21 cellular contexts compared by ENCODE assay signal in genomic region chr5:157481666-157482065, GRCh38. TPM values are rescaled to one million over a fixed set of nuclear protein-coding genes. Genes with fewer than 3 reads are reported as not detected.
DNase-seq lines count a peak whose midpoint lies in the region; ATAC-seq and TF ChIP-seq lines count a peak whose summit lies in the region.
"Had no signal": no experiment of that assay in that cellular context is flagged by ENCODE, and none has a peak within 500 bp of the region (broad histone marks: within the 10 kb centered on the region; RNA-seq: fewer than 3 reads in every experiment).

No MANE protein-coding gene starts in this region.

- H3K4me3 ChIP-seq in DOHH2 (ENCODE audit: low read length) = peak overlapping the region; percentile 5; the same call in 1 of the 2 replicates
- no peak overlapping the region for H3K4me3 ChIP-seq in Karpas-422 (ENCODE audit: low read length)
- H3K4me3 ChIP-seq: BLaER1 treated with 17β-estradiol and CSF1 and Interleukin-3, amounts not matched to agents 10 nM and 100 nM had no signal

- H3K9ac ChIP-seq in Karpas-422 (ENCODE audit: low read length) = no peak overlapping the region
- H3K9ac ChIP-seq: BLaER1 treated with 17β-estradiol and CSF1 and Interleukin-3, amounts not matched to agents 10 nM and 100 nM had no signal

- CTCF ChIA-PET in activated CD8-positive, alpha-beta T cell treated with anti-CD3 and anti-CD28 coated beads, Interleukin-2, amount 10 ng/mL, durations not matched to agents 7 days and 5 days (lab: Charles Lee) = interaction anchor here (1.5 to 3.2 kb wide), 3 partner anchors 11 to 237 kb away, joined by 4 to 13 read pairs (median 5); no protein-coding TSS in a partner anchor
- CTCF ChIA-PET in activated CD8-positive, alpha-beta T cell treated with anti-CD3 and anti-CD28 coated beads for 36 hours (lab: Charles Lee) = interaction anchor here (0.9 to 1.7 kb wide), 2 partner anchors 10 to 65 kb away, joined by 3 read pairs; no protein-coding TSS in a partner anchor

- H3K36me3 Mint-ChIP-seq in activated CD8-positive, alpha-beta T cell treated with anti-CD3 and anti-CD28 coated beads, Interleukin-2, amount 10 ng/mL, durations not matched to agents 7 days and 5 days (ENCODE audit: low read depth) = peaks cover 83% of the 10 kb centered on the region
- peaks cover 5% of the 10 kb centered on the region for H3K36me3 Mint-ChIP-seq in activated CD8-positive, alpha-beta T cell treated with anti-CD3 and anti-CD28 coated beads for 36 hours (ENCODE audit: low read depth)
- peaks cover 79% of the 10 kb centered on the region for H3K36me3 Mint-ChIP-seq in activated T-helper 1 cell treated with anti-CD3 and anti-CD28 coated beads, Interleukin-12 subunit alpha, Interleukin-12 subunit beta, Interleukin-2, Interleukin-4 antibody, amounts not matched to agents 30 ng/mL and 10 ng/mL and 1 ng/mL, durations not matched to agents 14 hours and 24 hours and 36 hours (ENCODE audit: low read depth)
- peaks cover 100% of the 10 kb centered on the region for H3K36me3 Mint-ChIP-seq in stimulated activated effector memory CD8-positive, alpha-beta T cell treated with anti-CD3 and anti-CD28 coated beads, Interleukin-12 subunit alpha, Interleukin-12 subunit beta, amount 100 ng/mL, for 72 hours

- H3K9me2 ChIP-seq in DOHH2 (replicated peaks; ENCODE audit: control insufficient read depth, low read length) (no peaks in the 10 kb centered on the region), Karpas-422 (replicated peaks; ENCODE audit: insufficient read depth, low read length) (no peaks in the 10 kb centered on the region)

- intact Hi-C loops in activated CD8-positive, alpha-beta T cell treated with anti-CD3 and anti-CD28 coated beads for 36 hours (cut with micrococcal nuclease) = no loop called here
- intact Hi-C loops in activated T-helper 1 cell treated with anti-CD3 and anti-CD28 coated beads, Interleukin-12 subunit alpha, Interleukin-12 subunit beta, Interleukin-2, Interleukin-4 antibody, amounts not matched to agents 30 ng/mL and 10 ng/mL and 1 ng/mL, durations not matched to agents 14 hours and 24 hours and 36 hours (cut with micrococcal nuclease) = no loop called here

- H3K27me3 Mint-ChIP-seq in activated CD8-positive, alpha-beta T cell treated with anti-CD3 and anti-CD28 coated beads, Interleukin-2, amount 10 ng/mL, durations not matched to agents 7 days and 5 days (ENCODE audit: low read depth) = no peaks in the 10 kb centered on the region
- H3K27me3 Mint-ChIP-seq in activated CD8-positive, alpha-beta T cell treated with anti-CD3 and anti-CD28 coated beads for 36 hours = no peaks in the 10 kb centered on the region
- no peaks in the 10 kb centered on the region for H3K27me3 Mint-ChIP-seq in activated T-helper 1 cell treated with anti-CD3 and anti-CD28 coated beads, Interleukin-12 subunit alpha, Interleukin-12 subunit beta, Interleukin-2, Interleukin-4 antibody, amounts not matched to agents 30 ng/mL and 10 ng/mL and 1 ng/mL, durations not matched to agents 14 hours and 24 hours and 36 hours (ENCODE audit: insufficient read depth)

- POLR2A ChIA-PET in activated CD8-positive, alpha-beta T cell treated with anti-CD3 and anti-CD28 coated beads, Interleukin-2, amount 10 ng/mL, durations not matched to agents 7 days and 5 days (lab: Charles Lee) = no interaction called here
- POLR2A ChIA-PET in activated CD8-positive, alpha-beta T cell treated with anti-CD3 and anti-CD28 coated beads for 36 hours (lab: Charles Lee) = no interaction called here

- peaks cover 63% of the 10 kb centered on the region for H3K4me1 Mint-ChIP-seq in activated CD8-positive, alpha-beta T cell treated with anti-CD3 and anti-CD28 coated beads, Interleukin-2, amount 10 ng/mL, durations not matched to agents 7 days and 5 days (ENCODE audit: low read depth)
- H3K4me1 Mint-ChIP-seq in activated CD8-positive, alpha-beta T cell treated with anti-CD3 and anti-CD28 coated beads for 36 hours (ENCODE audit: low read depth) = peaks cover 3% of the 10 kb centered on the region
- H3K4me1 Mint-ChIP-seq in activated T-helper 1 cell treated with anti-CD3 and anti-CD28 coated beads, Interleukin-12 subunit alpha, Interleukin-12 subunit beta, Interleukin-2, Interleukin-4 antibody, amounts not matched to agents 30 ng/mL and 10 ng/mL and 1 ng/mL, durations not matched to agents 14 hours and 24 hours and 36 hours (ENCODE audit: low read depth) = peaks cover 90% of the 10 kb centered on the region
- peaks cover 20% of the 10 kb centered on the region for H3K4me1 Mint-ChIP-seq in stimulated activated effector memory CD8-positive, alpha-beta T cell treated with anti-CD3 and anti-CD28 coated beads, Interleukin-12 subunit alpha, Interleukin-12 subunit beta, amount 100 ng/mL, for 72 hours

- H3F3A ChIP-seq in DOHH2 (ENCODE audit: control insufficient read depth, insufficient read depth) = peaks cover 17% of the 10 kb centered on the region

- H3K9me3 ChIP-seq in DOHH2 (ENCODE audit: control insufficient read depth, insufficient read depth, low read length) = no peaks in the 10 kb centered on the region
- no peaks in the 10 kb centered on the region for H3K9me3 ChIP-seq in Karpas-422 (ENCODE audit: low read length)
- H3K9me3 ChIP-seq: BLaER1 treated with 17β-estradiol and CSF1 and Interleukin-3, amounts not matched to agents 10 nM and 100 nM had no signal

- no peak overlapping the region for H2AFZ ChIP-seq in Karpas-422 (ENCODE audit: low read length)

- H4K20me1 ChIP-seq in DOHH2 (ENCODE audit: control insufficient read depth, insufficient read depth, low read depth, low read length) (no peaks in the 10 kb centered on the region), Karpas-422 (ENCODE audit: insufficient read depth, low read depth, low read length) (no peaks in the 10 kb centered on the region)

- H3K27me3 ChIP-seq in DOHH2 (ENCODE audit: control insufficient read depth, low read length) (no peaks in the 10 kb centered on the region), Karpas-422 (ENCODE audit: low read length) (no peaks in the 10 kb centered on the region), foreskin keratinocyte (no peaks in the 10 kb centered on the region)
- H3K27me3 ChIP-seq: BLaER1 treated with 17β-estradiol and CSF1 and Interleukin-3, amounts not matched to agents 10 nM and 100 nM had no signal

- no peaks in the 10 kb centered on the region for H3K9me3 Mint-ChIP-seq in activated CD8-positive, alpha-beta T cell treated with anti-CD3 and anti-CD28 coated beads, Interleukin-2, amount 10 ng/mL, durations not matched to agents 7 days and 5 days (ENCODE audit: insufficient read depth)
- H3K9me3 Mint-ChIP-seq in activated CD8-positive, alpha-beta T cell treated with anti-CD3 and anti-CD28 coated beads for 36 hours = no peaks in the 10 kb centered on the region
- H3K9me3 Mint-ChIP-seq in activated T-helper 1 cell treated with anti-CD3 and anti-CD28 coated beads, Interleukin-12 subunit alpha, Interleukin-12 subunit beta, Interleukin-2, Interleukin-4 antibody, amounts not matched to agents 30 ng/mL and 10 ng/mL and 1 ng/mL, durations not matched to agents 14 hours and 24 hours and 36 hours = no peaks in the 10 kb centered on the region
- no peaks in the 10 kb centered on the region for H3K9me3 Mint-ChIP-seq in stimulated activated effector memory CD8-positive, alpha-beta T cell treated with anti-CD3 and anti-CD28 coated beads, Interleukin-12 subunit alpha, Interleukin-12 subunit beta, amount 100 ng/mL, for 72 hours

- DNase-seq in activated CD8-positive, alpha-beta T cell treated with anti-CD3 and anti-CD28 coated beads, Interleukin-2, amount 10 ng/mL, durations not matched to agents 7 days and 5 days = no peak
- DNase-seq in activated CD8-positive, alpha-beta T cell treated with anti-CD3 and anti-CD28 coated beads for 36 hours = no peak
- DNase-seq in activated T-helper 1 cell treated with anti-CD3 and anti-CD28 coated beads, Interleukin-12 subunit alpha, Interleukin-12 subunit beta, Interleukin-2, Interleukin-4 antibody, amounts not matched to agents 30 ng/mL and 10 ng/mL and 1 ng/mL, durations not matched to agents 14 hours and 24 hours and 36 hours (ENCODE audit: low spot score) = no peak
- DNase-seq in stimulated activated effector memory CD8-positive, alpha-beta T cell treated with anti-CD3 and anti-CD28 coated beads, Interleukin-12 subunit alpha, Interleukin-12 subunit beta, amount 100 ng/mL, for 72 hours (ENCODE audit: low spot score in 2 of 2) = no peak
- DNase-seq in Karpas-422 = no peak
- DNase-seq in foreskin keratinocyte = no peak
- DNase-seq: DMS79, KG1, MV-4-11, NCI-H187, NCI-H226, NCI-H524, NCI-H82, PC-3, SHP77 treated with DMSO at 0.1 percent for 48 hours had no signal

- H3K4me2 ChIP-seq in DOHH2 (ENCODE audit: low read length) (peak overlapping the region; percentile 32), Karpas-422 (ENCODE audit: low read depth, low read length, poor library complexity, severe bottlenecking) (no peak overlapping the region)
- H3K4me2 ChIP-seq: BLaER1 treated with 17β-estradiol and CSF1 and Interleukin-3, amounts not matched to agents 10 nM and 100 nM had no signal

- no peak for ATAC-seq in activated CD8-positive, alpha-beta T cell treated with anti-CD3 and anti-CD28 coated beads, Interleukin-2, amount 10 ng/mL, durations not matched to agents 7 days and 5 days
- no peak for ATAC-seq in activated CD8-positive, alpha-beta T cell treated with anti-CD3 and anti-CD28 coated beads for 36 hours
- no peak for ATAC-seq in stimulated activated effector memory CD8-positive, alpha-beta T cell treated with anti-CD3 and anti-CD28 coated beads, Interleukin-12 subunit alpha, Interleukin-12 subunit beta, amount 100 ng/mL, for 72 hours
- no peak for ATAC-seq in HG02973 (IDR thresholded peaks at IDR 0.05; ENCODE audit: unreplicated experiment)
- ATAC-seq in foreskin keratinocyte = no peak
- ATAC-seq: HepG2, PC-3 had no signal

- H3K4me3 Mint-ChIP-seq in activated CD8-positive, alpha-beta T cell treated with anti-CD3 and anti-CD28 coated beads, Interleukin-2, amount 10 ng/mL, durations not matched to agents 7 days and 5 days = no peak overlapping the region
- no peak overlapping the region for H3K4me3 Mint-ChIP-seq in activated CD8-positive, alpha-beta T cell treated with anti-CD3 and anti-CD28 coated beads for 36 hours
- H3K4me3 Mint-ChIP-seq in activated T-helper 1 cell treated with anti-CD3 and anti-CD28 coated beads, Interleukin-12 subunit alpha, Interleukin-12 subunit beta, Interleukin-2, Interleukin-4 antibody, amounts not matched to agents 30 ng/mL and 10 ng/mL and 1 ng/mL, durations not matched to agents 14 hours and 24 hours and 36 hours = no peak overlapping the region
- H3K4me3 Mint-ChIP-seq in stimulated activated effector memory CD8-positive, alpha-beta T cell treated with anti-CD3 and anti-CD28 coated beads, Interleukin-12 subunit alpha, Interleukin-12 subunit beta, amount 100 ng/mL, for 72 hours = no peak overlapping the region

- TF ChIP-seq CTCF in activated CD8-positive, alpha-beta T cell treated with anti-CD3 and anti-CD28 coated beads for 36 hours (IDR thresholded peaks at IDR 0.05) = no peak
- TF ChIP-seq CTCF in DOHH2 (IDR thresholded peaks at IDR 0.05; ENCODE audit: low read depth, low read length, poor library complexity, severe bottlenecking) (no peak), foreskin keratinocyte (conservative IDR thresholded peaks at IDR 0.05) (no peak)

- H3K27ac Mint-ChIP-seq in activated CD8-positive, alpha-beta T cell treated with anti-CD3 and anti-CD28 coated beads, Interleukin-2, amount 10 ng/mL, durations not matched to agents 7 days and 5 days = peak overlapping the region; percentile 70
- no peak overlapping the region for H3K27ac Mint-ChIP-seq in activated CD8-positive, alpha-beta T cell treated with anti-CD3 and anti-CD28 coated beads for 36 hours
- H3K27ac Mint-ChIP-seq in activated T-helper 1 cell treated with anti-CD3 and anti-CD28 coated beads, Interleukin-12 subunit alpha, Interleukin-12 subunit beta, Interleukin-2, Interleukin-4 antibody, amounts not matched to agents 30 ng/mL and 10 ng/mL and 1 ng/mL, durations not matched to agents 14 hours and 24 hours and 36 hours = peak overlapping the region; percentile 58
- H3K27ac Mint-ChIP-seq in stimulated activated effector memory CD8-positive, alpha-beta T cell treated with anti-CD3 and anti-CD28 coated beads, Interleukin-12 subunit alpha, Interleukin-12 subunit beta, amount 100 ng/mL, for 72 hours = peak overlapping the region; percentile 43

- H3K4me1 ChIP-seq in DOHH2 (ENCODE audit: control insufficient read depth, low read length) (peaks cover 73% of the 10 kb centered on the region), Karpas-422 (ENCODE audit: low read length) (peaks cover 25% of the 10 kb centered on the region), foreskin keratinocyte (no peaks in the 10 kb centered on the region)

- H3K27ac ChIP-seq in DOHH2 (ENCODE audit: low read depth, low read length) (peak overlapping the region; percentile 50), Karpas-422 (ENCODE audit: low read length) (no peak overlapping the region), foreskin keratinocyte (no peak overlapping the region)
- H3K27ac ChIP-seq: BLaER1 treated with 17β-estradiol and CSF1 and Interleukin-3, amounts not matched to agents 10 nM and 100 nM had no signal

- H3K79me2 ChIP-seq in DOHH2 (ENCODE audit: control insufficient read depth, low read length) (peaks cover 16% of the 10 kb centered on the region), Karpas-422 (ENCODE audit: low read length) (no peaks in the 10 kb centered on the region)

- H3K36me3 ChIP-seq in DOHH2 (ENCODE audit: control insufficient read depth, low read length) (peaks cover 93% of the 10 kb centered on the region), Karpas-422 (ENCODE audit: insufficient read depth, low read length) (no peaks in the 10 kb centered on the region)

RNA-seq across cellular contexts. Expression of gene NIPAL4, which starts 21.7 kb away (rescaled TPM):
- total RNA-seq in activated CD8-positive, alpha-beta T cell treated with anti-CD3 and anti-CD28 coated beads, Interleukin-2, amount 10 ng/mL, durations not matched to agents 7 days and 5 days = not detected
- under 1 TPM; 0.29 to 0.72 TPM for total RNA-seq in activated CD8-positive, alpha-beta T cell treated with anti-CD3 and anti-CD28 coated beads for 36 hours
- 2.2 and 2.3 TPM in 2 replicates for total RNA-seq in activated T-helper 1 cell treated with anti-CD3 and anti-CD28 coated beads, Interleukin-12 subunit alpha, Interleukin-12 subunit beta, Interleukin-2, Interleukin-4 antibody, amounts not matched to agents 30 ng/mL and 10 ng/mL and 1 ng/mL, durations not matched to agents 14 hours and 24 hours and 36 hours
- total RNA-seq in Karpas-422 (2014; rRNA removed; shearing (Covaris generic); ENCODE audit: low replicate concordance) = not detected in 2 replicates
- 5.6 and 13.0 TPM in 2 replicates for total RNA-seq in foreskin keratinocyte
- polyA plus RNA-seq in foreskin keratinocyte = 4.7 and 8.6 TPM in 2 replicates
- total RNA-seq: A673, H4, HepG2 had no signal
- polyA plus RNA-seq: HepG2 had no signal
